20 cellular contexts compared by ENCODE assay signal in genomic region chr4:8370106-8370787, GRCh38.
"Had no signal": no experiment of that assay in that cellular context is flagged by ENCODE, and none has a peak within 500 bp of the region (broad histone marks: within the 10 kb centered on the region; RNA-seq: fewer than 3 reads in every experiment).

No MANE protein-coding gene starts in this region.

- H3K27me3 Mint-ChIP-seq: activated CD4-positive, alpha-beta T cell treated with anti-CD3 and anti-CD28 coated beads, Interleukin-2, amount 10 ng/mL, durations not matched to agents 24 days and 14 days had no signal

- H3K36me3 Mint-ChIP-seq: activated naive CD4-positive, alpha-beta T cell treated with anti-CD3 and anti-CD28 coated beads, Interleukin-2, amount 50 U/mL, for 72 hours had no signal

- DNase-seq: activated CD4-positive, alpha-beta T cell treated with anti-CD3 and anti-CD28 coated beads, Interleukin-2, amount 10 ng/mL, durations not matched to agents 24 days and 14 days; activated CD4-positive, CD25-positive, alpha-beta regulatory T cell; activated CD8-positive, alpha-beta memory T cell treated with anti-CD3 and anti-CD28 coated beads, Interleukin-2, amount 50 U/mL, for 4 hours; activated CD8-positive, alpha-beta T cell treated with anti-CD3 and anti-CD28 coated beads, Interleukin-2, amount 10 ng/mL, durations not matched to agents 7 days and 5 days; activated gamma-delta T cell; activated T-cell treated with anti-CD3 and anti-CD28 coated beads, Interleukin-2, amount 50 U/mL, for 48 hours; body of pancreas; central memory CD4-positive, alpha-beta T cell; cortex of kidney; effector CD8-positive, alpha-beta T cell; foreskin fibroblast; glutamatergic neuron; immature natural killer cell; mammary epithelial cell; stomach had no signal

- H3K4me1 ChIP-seq: body of pancreas, pancreas, stomach had no signal

- H3K27ac ChIP-seq: body of pancreas, pancreas, stomach, thoracic aorta had no signal

- H3K9me3 ChIP-seq: body of pancreas, pancreas, stomach, thoracic aorta had no signal

- H3K4me1 Mint-ChIP-seq: activated CD4-positive, alpha-beta T cell treated with anti-CD3 and anti-CD28 coated beads, Interleukin-2, amount 10 ng/mL, durations not matched to agents 24 days and 14 days; immature natural killer cell; neural crest cell had no signal

- H3K4me2 ChIP-seq: smooth muscle cell had no signal

- H3K27ac Mint-ChIP-seq: activated CD4-positive, alpha-beta T cell treated with anti-CD3 and anti-CD28 coated beads, Interleukin-2, amount 10 ng/mL, durations not matched to agents 24 days and 14 days; activated CD8-positive, alpha-beta T cell treated with anti-CD3 and anti-CD28 coated beads, Interleukin-2, amount 10 ng/mL, durations not matched to agents 7 days and 5 days; activated naive CD4-positive, alpha-beta T cell treated with anti-CD3 and anti-CD28 coated beads, Interleukin-2, amount 50 U/mL, for 72 hours; immature natural killer cell had no signal

- H3K4me3 Mint-ChIP-seq: activated CD4-positive, alpha-beta T cell treated with anti-CD3 and anti-CD28 coated beads, Interleukin-2, amount 10 ng/mL, durations not matched to agents 24 days and 14 days; activated CD8-positive, alpha-beta T cell treated with anti-CD3 and anti-CD28 coated beads, Interleukin-2, amount 10 ng/mL, durations not matched to agents 7 days and 5 days; immature natural killer cell; neural crest cell had no signal

- H3K4me3 ChIP-seq: body of pancreas, pancreas, smooth muscle cell, stomach, thoracic aorta had no signal

- H3K9me3 Mint-ChIP-seq: activated CD4-positive, alpha-beta T cell treated with anti-CD3 and anti-CD28 coated beads, Interleukin-2, amount 10 ng/mL, durations not matched to agents 24 days and 14 days; activated naive CD4-positive, alpha-beta T cell treated with anti-CD3 and anti-CD28 coated beads, Interleukin-2, amount 50 U/mL, for 72 hours; immature natural killer cell; neural crest cell had no signal

- FAIRE-seq: pancreas had no signal

- H3K27me3 ChIP-seq: body of pancreas, pancreas, stomach had no signal
